In the genomic region with DNA sequence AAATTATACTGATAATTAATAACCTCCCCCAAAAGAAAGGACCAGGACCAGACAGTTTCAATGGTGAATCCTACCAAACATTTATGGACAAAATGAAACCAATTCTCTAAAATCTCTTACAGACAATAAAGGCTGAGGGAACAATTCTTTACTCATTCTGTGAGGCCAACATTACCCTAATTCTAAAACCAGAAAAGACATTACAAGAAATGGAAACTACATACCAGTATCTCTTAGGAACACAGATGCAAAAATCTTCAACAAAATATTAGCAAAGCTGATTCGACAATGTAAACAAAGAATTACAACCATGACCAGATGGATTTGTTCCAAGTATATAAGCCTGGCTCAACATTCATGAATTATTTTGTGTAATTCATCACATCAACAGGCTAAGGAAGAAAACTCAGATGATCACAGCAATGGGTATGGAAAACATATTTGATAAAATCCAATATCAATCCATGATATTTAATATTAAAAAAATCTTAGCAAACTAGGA, we compare ENCODE assay signal across 16 cellular contexts. TPM values are rescaled to one million over a fixed set of nuclear protein-coding genes. Genes with fewer than 3 reads are reported as not detected.
DNase-seq lines count a peak whose midpoint lies in the region; ATAC-seq and TF ChIP-seq lines count a peak whose summit lies in the region.
"Had no signal": no experiment of that assay in that cellular context is flagged by ENCODE, and none has a peak within 500 bp of the region (broad histone marks: within the 10 kb centered on the region; RNA-seq: fewer than 3 reads in every experiment).

No MANE protein-coding gene starts in this region.

- DNase-seq in EL = peak; percentile 36
- no peak for DNase-seq in activated CD8-positive, alpha-beta T cell treated with anti-CD3 and anti-CD28 coated beads, Interleukin-2, amount 10 ng/mL, durations not matched to agents 7 days and 5 days
- DNase-seq in fibroblast of villous mesenchyme (ENCODE audit: low read depth) = peak; percentile 42
- DNase-seq in HPDE6-E6E7 (ENCODE audit: extremely low spot score) = no peak
- no peak for DNase-seq in AG20443 (ENCODE audit: low spot score)
- DNase-seq: activated effector memory CD4-positive, alpha-beta T cell treated with Interleukin-2 at 50 U/mL for 16 hours; BE2C; glutamatergic neuron; kidney glomerular epithelial cell; NCI-H1105 treated with DMSO at 0.1 percent for 48 hours; stimulated activated CD4-positive, alpha-beta T cell treated with anti-CD3 and anti-CD28 coated beads, Interleukin-2, amount 100 ng/mL, for 24 hours had no signal

- no peaks in the 10 kb centered on the region for H3K27me3 Mint-ChIP-seq in activated CD8-positive, alpha-beta T cell treated with anti-CD3 and anti-CD28 coated beads, Interleukin-2, amount 10 ng/mL, durations not matched to agents 7 days and 5 days (ENCODE audit: low read depth)

- no peak for TF ChIP-seq CTCF in fibroblast of villous mesenchyme (IDR thresholded peaks at IDR 0.05; ENCODE audit: insufficient read depth, low read depth, low read length)

- peaks cover 49% of the 10 kb centered on the region for H3K36me3 ChIP-seq in BLaER1
- H3K36me3 ChIP-seq: BE2C had no signal

- H3K4me1 Mint-ChIP-seq in activated CD8-positive, alpha-beta T cell treated with anti-CD3 and anti-CD28 coated beads, Interleukin-2, amount 10 ng/mL, durations not matched to agents 7 days and 5 days (ENCODE audit: low read depth) = peaks cover 54% of the 10 kb centered on the region

- no peak overlapping the region for H3K9ac ChIP-seq in BLaER1

- peaks cover 69% of the 10 kb centered on the region for H3K36me3 Mint-ChIP-seq in activated CD8-positive, alpha-beta T cell treated with anti-CD3 and anti-CD28 coated beads, Interleukin-2, amount 10 ng/mL, durations not matched to agents 7 days and 5 days (ENCODE audit: low read depth)

- H3K27ac ChIP-seq in BLaER1 = no peak overlapping the region

- H3K9me3 Mint-ChIP-seq in activated CD8-positive, alpha-beta T cell treated with anti-CD3 and anti-CD28 coated beads, Interleukin-2, amount 10 ng/mL, durations not matched to agents 7 days and 5 days (ENCODE audit: insufficient read depth) = no peaks in the 10 kb centered on the region

- H4K20me1 ChIP-seq in BLaER1 = peaks cover 73% of the 10 kb centered on the region

- peak; percentile 18 for ATAC-seq in activated CD8-positive, alpha-beta T cell treated with anti-CD3 and anti-CD28 coated beads, Interleukin-2, amount 10 ng/mL, durations not matched to agents 7 days and 5 days
- ATAC-seq in GM19328 (IDR thresholded peaks at IDR 0.05; ENCODE audit: unreplicated experiment) (no peak), GM18519 (IDR thresholded peaks at IDR 0.05; ENCODE audit: low FRiP score, unreplicated experiment) (no peak)
- ATAC-seq: HepG2, WTC11 had no signal

- H3K27ac Mint-ChIP-seq in activated CD8-positive, alpha-beta T cell treated with anti-CD3 and anti-CD28 coated beads, Interleukin-2, amount 10 ng/mL, durations not matched to agents 7 days and 5 days = peak overlapping the region; percentile 88

- peak overlapping the region; percentile 76 for H3K4me3 Mint-ChIP-seq in activated CD8-positive, alpha-beta T cell treated with anti-CD3 and anti-CD28 coated beads, Interleukin-2, amount 10 ng/mL, durations not matched to agents 7 days and 5 days
- H3K4me3 Mint-ChIP-seq: WTC11 had no signal

- peak overlapping the region; percentile 27 for H3K4me3 ChIP-seq in BLaER1
- no peak overlapping the region for H3K4me3 ChIP-seq in fibroblast of villous mesenchyme (ENCODE audit: low read depth, low read length)

- H3K4me2 ChIP-seq in BLaER1 = peak overlapping the region; percentile 64

- POLR2A ChIA-PET in activated CD8-positive, alpha-beta T cell treated with anti-CD3 and anti-CD28 coated beads, Interleukin-2, amount 10 ng/mL, durations not matched to agents 7 days and 5 days (lab: Charles Lee) = interaction anchor here (1.2 to 1.3 kb wide), 3 partner anchors 8 to 175 kb away, joined by 3 to 5 read pairs (median 3); a partner anchor contains a TSS

- no peaks in the 10 kb centered on the region for H3K27me3 ChIP-seq in BLaER1
- H3K27me3 ChIP-seq: BE2C had no signal

- CTCF ChIA-PET in activated CD8-positive, alpha-beta T cell treated with anti-CD3 and anti-CD28 coated beads, Interleukin-2, amount 10 ng/mL, durations not matched to agents 7 days and 5 days (lab: Charles Lee) = interaction anchor here (1.5 to 2.0 kb wide), 2 partner anchors 54 to 92 kb away, joined by 7 read pairs; no protein-coding TSS in a partner anchor

- peaks cover 18% of the 10 kb centered on the region for H3K4me1 ChIP-seq in BLaER1
- H3K4me1 ChIP-seq: BE2C had no signal

- H3K9me3 ChIP-seq in BLaER1 = peaks cover 38% of the 10 kb centered on the region
- H3K9me3 ChIP-seq: BE2C had no signal

RNA-seq across cellular contexts. Expression of a gene that starts 8.6 kb away (rescaled TPM):
- total RNA-seq in activated CD8-positive, alpha-beta T cell treated with anti-CD3 and anti-CD28 coated beads, Interleukin-2, amount 10 ng/mL, durations not matched to agents 7 days and 5 days = 10 to 100 TPM; 46.6 to 49.4 TPM
- 50.6 and 82.5 TPM in 2 replicates for total RNA-seq in fibroblast of villous mesenchyme

RNA-seq across cellular contexts. Expression of a gene that starts 8.9 kb away (rescaled TPM):
- total RNA-seq in activated CD8-positive, alpha-beta T cell treated with anti-CD3 and anti-CD28 coated beads, Interleukin-2, amount 10 ng/mL, durations not matched to agents 7 days and 5 days = 10 to 100 TPM; 33.1 to 36.3 TPM
- total RNA-seq in fibroblast of villous mesenchyme = 10.3 and 14.7 TPM in 2 replicates

Comparison
In these comparisons a context has a peak if more than half of its experiments do, and no peak if none do; other contexts are left out.
1. DNase-seq: peak in EL (single experiment) and fibroblast of villous mesenchyme (single experiment); none in activated CD8-positive, alpha-beta T cell treated with anti-CD3 and anti-CD28 coated beads, Interleukin-2, amount 10 ng/mL, durations not matched to agents 7 days and 5 days (single experiment), HPDE6-E6E7 (single experiment) and AG20443 (single experiment).